ENCODE assay signal across 26 cellular contexts in genomic region chr5:61582887-61583286, GRCh38.
"Had no signal": no experiment of that assay in that cellular context is flagged by ENCODE, and none has a peak within 500 bp of the region (broad histone marks: within the 10 kb centered on the region; RNA-seq: fewer than 3 reads in every experiment).

No MANE protein-coding gene starts in this region.

- FAIRE-seq: astrocyte, TTC549 had no signal

- H3K36me3 ChIP-seq: Peyer's patch had no signal

- DNase-seq: activated B cell treated with CpG ODN at 0.5 μM for 24 hours; activated CD4-positive, alpha-beta T cell treated with anti-CD3 and anti-CD28 coated beads for 1 hour; activated CD4-positive, alpha-beta T cell treated with anti-CD3 and anti-CD28 coated beads, Interleukin-2, amount 10 ng/mL, durations not matched to agents 24 days and 14 days; activated CD4-positive, alpha-beta T cell treated with anti-CD3 and anti-CD28 coated beads, Interleukin-2, amount 50 U/mL, for 48 hours; activated CD8-positive, alpha-beta memory T cell treated with anti-CD3 and anti-CD28 coated beads, Interleukin-2, amount 10 ng/mL, durations not matched to agents 7 days and 5 days; activated gamma-delta T cell; activated naive CD4-positive, alpha-beta T cell treated with anti-CD3 and anti-CD28 coated beads for 36 hours; activated T-cell treated with anti-CD3 and anti-CD28 coated beads, Interleukin-2, amount 50 U/mL, for 24 hours; amygdala; KG1; MV-4-11; NCI-H1092 treated with DMSO at 0.1 percent for 48 hours; NCI-H1417 treated with DMSO at 0.1 percent for 48 hours; NCI-H1694; NCI-H2029; NCI-H2107; NCI-H2171 treated with DMSO at 0.1 percent for 48 hours; NCI-H526; NCI-H82; Peyer's patch; SHP77 treated with DMSO at 0.1 percent for 48 hours; T-cell; T-helper 2 cell; T1000 had no signal

- ATAC-seq: activated CD8-positive, alpha-beta memory T cell treated with anti-CD3 and anti-CD28 coated beads, Interleukin-2, amount 10 ng/mL, durations not matched to agents 7 days and 5 days; T-cell had no signal

- H3K4me1 ChIP-seq: Peyer's patch had no signal

- H3K27me3 ChIP-seq: Peyer's patch had no signal

- H3K9me3 ChIP-seq: Peyer's patch had no signal

- H3K4me3 ChIP-seq: Peyer's patch had no signal

- H3K27ac ChIP-seq: Peyer's patch had no signal
